ENCODE assay signal across 26 cellular contexts in genomic region chr6:93086351-93086750, GRCh38.
"Had no signal": no experiment of that assay in that cellular context is flagged by ENCODE, and none has a peak within 500 bp of the region (broad histone marks: within the 10 kb centered on the region; RNA-seq: fewer than 3 reads in every experiment).

No MANE protein-coding gene starts in this region.

- H3K36me3 ChIP-seq: heart left ventricle, lower lobe of right lung, right atrium auricular region, right lobe of liver, transverse colon, upper lobe of left lung, vagina had no signal

- H3K27me3 ChIP-seq: heart left ventricle, right atrium auricular region, right lobe of liver, transverse colon, upper lobe of left lung, vagina had no signal

- H3K36me3 Mint-ChIP-seq: naive B cell; stimulated activated effector memory CD8-positive, alpha-beta T cell treated with anti-CD3 and anti-CD28 coated beads, Interleukin-12 subunit alpha, Interleukin-12 subunit beta, amount 100 ng/mL, for 72 hours had no signal

- H3K27me3 Mint-ChIP-seq: progenitor cell of endocrine pancreas; stimulated activated naive CD8-positive, alpha-beta T cell treated with anti-CD3 and anti-CD28 coated beads, Interleukin-15, amount 100 ng/mL, for 72 hours had no signal

- H3K4me3 Mint-ChIP-seq: naive B cell; natural killer cell; nephron progenitor cell; stimulated activated effector memory CD8-positive, alpha-beta T cell treated with anti-CD3 and anti-CD28 coated beads, Interleukin-12 subunit alpha, Interleukin-12 subunit beta, amount 100 ng/mL, for 72 hours; stimulated activated naive CD8-positive, alpha-beta T cell treated with anti-CD3 and anti-CD28 coated beads, Interleukin-15, amount 100 ng/mL, for 72 hours had no signal

- H3K9me3 ChIP-seq: heart left ventricle, lower lobe of right lung, right atrium auricular region, right lobe of liver, transverse colon, upper lobe of left lung, vagina had no signal

- DNase-seq: glutamatergic neuron; heart left ventricle; kidney glomerular epithelial cell; left cardiac atrium; lower lobe of right lung; mammary epithelial cell; mesenchymal stem cell; naive B cell; natural killer cell; nephron progenitor cell; nucleus accumbens; right lobe of liver; stimulated activated CD4-positive, alpha-beta T cell treated with anti-CD3 and anti-CD28 coated beads, Interleukin-12 subunit alpha, Interleukin-12 subunit beta, amount 100 ng/mL, for 4 hours; stimulated activated CD4-positive, alpha-beta T cell treated with anti-CD3 and anti-CD28 coated beads, Interleukin-15, amount 100 ng/mL, for 24 hours; stimulated activated CD4-positive, alpha-beta T cell treated with anti-CD3 and anti-CD28 coated beads, Interleukin-2, amount 100 ng/mL, for 24 hours; stimulated activated CD4-positive, alpha-beta T cell treated with anti-CD3 and anti-CD28 coated beads, Interleukin-4, amount 100 ng/mL, for 1 hour; stimulated activated naive CD4-positive, alpha-beta T cell treated with Interleukin-2 at 50 U/mL for 16 hours; stimulated activated naive CD8-positive, alpha-beta T cell treated with anti-CD3 and anti-CD28 coated beads, Interleukin-15, amount 100 ng/mL, for 72 hours; substantia nigra; transverse colon; upper lobe of left lung had no signal

- H3K27ac Mint-ChIP-seq: naive B cell; natural killer cell; nephron progenitor cell; progenitor cell of endocrine pancreas; stimulated activated effector memory CD8-positive, alpha-beta T cell treated with anti-CD3 and anti-CD28 coated beads, Interleukin-12 subunit alpha, Interleukin-12 subunit beta, amount 100 ng/mL, for 72 hours; stimulated activated naive CD8-positive, alpha-beta T cell treated with anti-CD3 and anti-CD28 coated beads, Interleukin-15, amount 100 ng/mL, for 72 hours had no signal

- H3K9me3 Mint-ChIP-seq: nephron progenitor cell; stimulated activated naive CD8-positive, alpha-beta T cell treated with anti-CD3 and anti-CD28 coated beads, Interleukin-15, amount 100 ng/mL, for 72 hours had no signal

- H3K27ac ChIP-seq: heart left ventricle, lower lobe of right lung, right atrium auricular region, right lobe of liver, transverse colon, upper lobe of left lung, vagina had no signal

- H3K4me3 ChIP-seq: heart left ventricle, lower lobe of right lung, right atrium auricular region, right lobe of liver, transverse colon, upper lobe of left lung, vagina had no signal

- H3K4me1 Mint-ChIP-seq: naive B cell; natural killer cell; stimulated activated effector memory CD8-positive, alpha-beta T cell treated with anti-CD3 and anti-CD28 coated beads, Interleukin-12 subunit alpha, Interleukin-12 subunit beta, amount 100 ng/mL, for 72 hours; stimulated activated naive CD8-positive, alpha-beta T cell treated with anti-CD3 and anti-CD28 coated beads, Interleukin-15, amount 100 ng/mL, for 72 hours had no signal

- ATAC-seq: heart left ventricle; left cardiac atrium; left lobe of liver; lower lobe of right lung; natural killer cell; right lobe of liver; stimulated activated effector memory CD8-positive, alpha-beta T cell treated with anti-CD3 and anti-CD28 coated beads, Interleukin-12 subunit alpha, Interleukin-12 subunit beta, amount 100 ng/mL, for 72 hours; stimulated activated naive CD8-positive, alpha-beta T cell treated with anti-CD3 and anti-CD28 coated beads, Interleukin-15, amount 100 ng/mL, for 72 hours had no signal

- H3K4me1 ChIP-seq: lower lobe of right lung, right atrium auricular region, right lobe of liver, upper lobe of left lung, vagina had no signal
